18 cellular contexts compared by ENCODE assay signal in genomic region chr12:124532331-124532750, GRCh38. TPM values are rescaled to one million over a fixed set of nuclear protein-coding genes. Genes with fewer than 3 reads are reported as not detected.
A peak's percentile ranks its signal among the peaks of the same experiment; 100 is the strongest.
DNase-seq lines count a peak whose midpoint lies in the region; ATAC-seq and TF ChIP-seq lines count a peak whose summit lies in the region.
"Had no signal": no experiment of that assay in that cellular context is flagged by ENCODE, and none has a peak within 500 bp of the region (broad histone marks: within the 10 kb centered on the region; RNA-seq: fewer than 3 reads in every experiment).

No MANE protein-coding gene starts in this region.

- peaks cover 12% of the 10 kb centered on the region; the same call in 1 of the 2 replicates for H3K36me3 ChIP-seq in HUES64 (ENCODE audit: insufficient read depth, low read length)
- H3K36me3 ChIP-seq in hepatocyte (replicated peaks; ENCODE audit: insufficient read depth, low read depth) = no peaks in the 10 kb centered on the region
- no peaks in the 10 kb centered on the region for H3K36me3 ChIP-seq in sigmoid colon
- no peaks in the 10 kb centered on the region for H3K36me3 ChIP-seq in CD8-positive, alpha-beta T cell (ENCODE audit: insufficient read depth, low read length)
- H3K36me3 ChIP-seq: right lobe of liver had no signal

- TF ChIP-seq POLR2A in sigmoid colon (IDR thresholded peaks at IDR 0.05) = no peak

- H3K4me3 ChIP-seq in HUES64 (ENCODE audit: low read length) = no peak overlapping the region
- no peak overlapping the region for H3K4me3 ChIP-seq in hepatocyte
- H3K4me3 ChIP-seq in sigmoid colon = no peak overlapping the region
- no peak overlapping the region for H3K4me3 ChIP-seq in CD8-positive, alpha-beta T cell (ENCODE audit: low read depth, low read length)
- H3K4me3 ChIP-seq: esophagus squamous epithelium, right lobe of liver, thoracic aorta had no signal

- H3K4me3 Mint-ChIP-seq in CD8-positive, alpha-beta T cell = no peak overlapping the region
- H3K4me3 Mint-ChIP-seq: activated naive CD4-positive, alpha-beta T cell treated with anti-CD3 and anti-CD28 coated beads for 36 hours; dendritic cell treated with granulocyte-macrophage colony-stimulating factor and Interleukin-4, amounts not matched to agents 40 ng/mL and 50 ng/mL, for 4 days; memory B cell had no signal

- no peaks in the 10 kb centered on the region for H3K27me3 Mint-ChIP-seq in CD8-positive, alpha-beta T cell (ENCODE audit: low read depth)
- H3K27me3 Mint-ChIP-seq: dendritic cell treated with granulocyte-macrophage colony-stimulating factor and Interleukin-4, amounts not matched to agents 40 ng/mL and 50 ng/mL, for 4 days; memory B cell had no signal

- no peak overlapping the region for H2AFZ ChIP-seq in hepatocyte

- no peaks in the 10 kb centered on the region for H3K9me3 Mint-ChIP-seq in CD8-positive, alpha-beta T cell
- H3K9me3 Mint-ChIP-seq: activated naive CD4-positive, alpha-beta T cell treated with anti-CD3 and anti-CD28 coated beads for 36 hours; dendritic cell treated with granulocyte-macrophage colony-stimulating factor and Interleukin-4, amounts not matched to agents 40 ng/mL and 50 ng/mL, for 4 days; memory B cell had no signal

- H3K27ac ChIP-seq in HUES64 (ENCODE audit: low read depth, low read length) = peak overlapping the region; percentile 49; the same call in 1 of the 2 replicates
- peak overlapping the region; percentile 69 for H3K27ac ChIP-seq in hepatocyte
- peak overlapping the region in 3 of 4 donors; percentile 52 to 71 (median 59) for H3K27ac ChIP-seq in sigmoid colon
- H3K27ac ChIP-seq in CD8-positive, alpha-beta T cell (ENCODE audit: low read depth, low read length) = no peak overlapping the region
- H3K27ac ChIP-seq: HL-60, right lobe of liver, thoracic aorta had no signal

- H3K9me2 ChIP-seq in hepatocyte (replicated peaks; ENCODE audit: insufficient read depth) = no peaks in the 10 kb centered on the region

- POLR2A ChIA-PET in CD8-positive, alpha-beta T cell (lab: Charles Lee) = no interaction called here

- peaks cover 6% of the 10 kb centered on the region; the same call in 1 of the 2 replicates for H3K9me3 ChIP-seq in HUES64 (ENCODE audit: insufficient read depth, low read depth, low read length)
- H3K9me3 ChIP-seq in hepatocyte (ENCODE audit: low read depth) = no peaks in the 10 kb centered on the region
- no peaks in the 10 kb centered on the region for H3K9me3 ChIP-seq in sigmoid colon
- no peaks in the 10 kb centered on the region for H3K9me3 ChIP-seq in CD8-positive, alpha-beta T cell (ENCODE audit: low read length)
- H3K9me3 ChIP-seq: esophagus squamous epithelium, right lobe of liver, thoracic aorta had no signal

- H3K79me2 ChIP-seq in hepatocyte = peaks cover 98% of the 10 kb centered on the region

- ATAC-seq in HG02852 (IDR thresholded peaks at IDR 0.05; ENCODE audit: unreplicated experiment) = no peak
- ATAC-seq in CD8-positive, alpha-beta T cell = no peak

- H4K20me1 ChIP-seq in hepatocyte (ENCODE audit: insufficient read depth, poor library complexity, severe bottlenecking) = peaks cover 65% of the 10 kb centered on the region

- H3K4me2 ChIP-seq in hepatocyte = peak overlapping the region; percentile 23

- H3K4me1 Mint-ChIP-seq in CD8-positive, alpha-beta T cell (ENCODE audit: low read depth) = peaks cover 11% of the 10 kb centered on the region

- no peak overlapping the region for H3K9ac ChIP-seq in HUES64 (ENCODE audit: low read depth, low read length)

- CTCF ChIA-PET in CD8-positive, alpha-beta T cell (lab: Charles Lee) = no interaction called here

- DNase-seq in SK-N-DZ (ENCODE audit: low spot score) = peak; percentile 72
- no peak for DNase-seq in hepatocyte (ENCODE audit: low spot score)
- DNase-seq in sigmoid colon = no peak
- no peak for DNase-seq in activated CD4-positive, alpha-beta T cell treated with anti-CD3 and anti-CD28 coated beads for 48 hours
- no peak for DNase-seq in CD8-positive, alpha-beta T cell
- DNase-seq: activated CD4-positive, alpha-beta T cell treated with anti-CD3 and anti-CD28 coated beads, Interleukin-2, amount 50 U/mL, for 4 hours; activated naive CD4-positive, alpha-beta T cell treated with anti-CD3 and anti-CD28 coated beads for 36 hours; DMS53; esophagus squamous epithelium; NCI-H1417 treated with DMSO at 0.1 percent for 48 hours; OCI-M1; right lobe of liver had no signal

- TF ChIP-seq CTCF in hepatocyte (IDR thresholded peaks at IDR 0.05; ENCODE audit: poor library complexity) (no peak), sigmoid colon (IDR thresholded peaks at IDR 0.05) (no peak)
- no peak for TF ChIP-seq CTCF in CD8-positive, alpha-beta T cell (IDR thresholded peaks at IDR 0.05)

- H3K4me1 ChIP-seq in HUES64 (ENCODE audit: insufficient read depth, low read length) = peaks cover 8% of the 10 kb centered on the region
- H3K4me1 ChIP-seq in hepatocyte (ENCODE audit: insufficient read depth) = peaks cover 33% of the 10 kb centered on the region
- peaks cover 0 to 54% (median 47%) of the 10 kb centered on the region in 4 donors for H3K4me1 ChIP-seq in sigmoid colon
- no peaks in the 10 kb centered on the region for H3K4me1 ChIP-seq in CD8-positive, alpha-beta T cell (ENCODE audit: insufficient read depth, low read length)

- intact Hi-C loops in sigmoid colon (cut with DNase I) = no loop called here
- intact Hi-C loops in CD8-positive, alpha-beta T cell (cut with DNase I, micrococcal nuclease) = no loop called here

- no peak overlapping the region for H3K27ac Mint-ChIP-seq in CD8-positive, alpha-beta T cell
- H3K27ac Mint-ChIP-seq: activated naive CD4-positive, alpha-beta T cell treated with anti-CD3 and anti-CD28 coated beads for 36 hours had no signal

- no peak for TF ChIP-seq EP300 in sigmoid colon (IDR thresholded peaks at IDR 0.05)

- H3K36me3 Mint-ChIP-seq in CD8-positive, alpha-beta T cell = peaks cover 43% of the 10 kb centered on the region

- H3K27me3 ChIP-seq in HUES64 (ENCODE audit: insufficient read depth, low read length) = no peaks in the 10 kb centered on the region
- H3K27me3 ChIP-seq in hepatocyte = no peaks in the 10 kb centered on the region
- H3K27me3 ChIP-seq in sigmoid colon = no peaks in the 10 kb centered on the region
- H3K27me3 ChIP-seq in CD8-positive, alpha-beta T cell (ENCODE audit: insufficient read depth, low read length) = no peaks in the 10 kb centered on the region
- H3K27me3 ChIP-seq: esophagus squamous epithelium, right lobe of liver had no signal

- 47% methylated on average over 14 of the region's 14 CpGs for WGBS in HUES64
- 35% methylated on average over 12 of the region's 14 CpGs for WGBS in hepatocyte (ENCODE audit: low lambda C conversion rate, missing lambda C conversion rate)
- 72 to 80% methylated on average over 14 of the region's 14 CpGs for WGBS in sigmoid colon, 2 donors

RNA-seq across cellular contexts. Expression of gene NCOR2, which starts 35.1 kb away (rescaled TPM):
- polyA plus RNA-seq in HUES64 (2013, experiment 1 of 2) = 103 TPM
- polyA plus RNA-seq in HUES64 (2013, experiment 2 of 2) = 118 TPM
- polyA plus RNA-seq in SK-N-DZ (2014; cell fraction: cytosol; rRNA removed) = 11.5 and 13.0 TPM in 2 replicates
- polyA plus RNA-seq in SK-N-DZ (2014; cell fraction: nucleus; rRNA removed) = 19.1 and 41.1 TPM in 2 replicates
- total RNA-seq in hepatocyte = 12.9 and 40.3 TPM in 2 replicates
- 121 and 136 TPM in 2 replicates for polyA plus RNA-seq in hepatocyte
- total RNA-seq in sigmoid colon = 100 to 1,000 TPM in 1 of 4 donors, 10 to 100 TPM in 3; 42.5 to 134 (median 73.5) TPM
- 10 to 100 TPM; 18.6 to 81.8 (median 24.7) TPM for polyA plus RNA-seq in sigmoid colon
- total RNA-seq in CD8-positive, alpha-beta T cell = 10 to 100 TPM; 96.5 to 97.8 TPM
